21 cellular contexts compared by ENCODE assay signal in genomic region chr9:136957901-136958300, GRCh38. TPM values are rescaled to one million over a fixed set of nuclear protein-coding genes. Genes with fewer than 3 reads are reported as not detected.
DNase-seq lines count a peak whose midpoint lies in the region; ATAC-seq and TF ChIP-seq lines count a peak whose summit lies in the region.
"Had no signal": no experiment of that assay in that cellular context is flagged by ENCODE, and none has a peak within 500 bp of the region (broad histone marks: within the 10 kb centered on the region; RNA-seq: fewer than 3 reads in every experiment).

No MANE protein-coding gene starts in this region.

- peaks cover 29% of the 10 kb centered on the region for H3K4me1 Mint-ChIP-seq in activated CD8-positive, alpha-beta T cell treated with anti-CD3 and anti-CD28 coated beads, Interleukin-2, amount 10 ng/mL, durations not matched to agents 7 days and 5 days (ENCODE audit: low read depth)
- peaks cover 14% of the 10 kb centered on the region for H3K4me1 Mint-ChIP-seq in activated CD8-positive, alpha-beta T cell treated with anti-CD3 and anti-CD28 coated beads for 36 hours (ENCODE audit: low read depth)
- H3K4me1 Mint-ChIP-seq in natural killer cell (peaks cover 17 to 74% of the 10 kb centered on the region in 2 donors), immature natural killer cell (peaks cover 55 to 66% of the 10 kb centered on the region in 2 donors)
- peaks cover 17 to 41% of the 10 kb centered on the region in 2 donors for H3K4me1 Mint-ChIP-seq in natural killer cell treated with Interleukin-12 subunit alpha and Interleukin-12 subunit beta and Interleukin-15 and Interleukin-18, amount 100 ng/mL, for 72 hours (ENCODE audit: low read depth in 2 of 2)
- H3K4me1 Mint-ChIP-seq: CD14-positive monocyte, GM23338 had no signal

- CTCF ChIA-PET in activated CD8-positive, alpha-beta T cell treated with anti-CD3 and anti-CD28 coated beads, Interleukin-2, amount 10 ng/mL, durations not matched to agents 7 days and 5 days (lab: Charles Lee), result no interaction called here
- CTCF ChIA-PET in activated CD8-positive, alpha-beta T cell treated with anti-CD3 and anti-CD28 coated beads for 36 hours (lab: Charles Lee), result no interaction called here

- DNase-seq in activated CD8-positive, alpha-beta T cell treated with anti-CD3 and anti-CD28 coated beads, Interleukin-2, amount 10 ng/mL, durations not matched to agents 7 days and 5 days, result no peak
- DNase-seq in activated CD8-positive, alpha-beta T cell treated with anti-CD3 and anti-CD28 coated beads for 36 hours, result no peak
- no peak for DNase-seq in natural killer cell
- no peak for DNase-seq in natural killer cell treated with Interleukin-12 subunit alpha and Interleukin-12 subunit beta and Interleukin-15 and Interleukin-18, amount 100 ng/mL, for 72 hours (ENCODE audit: low spot score)
- DNase-seq in immature natural killer cell, result no peak
- DNase-seq: 8988T; ACHN; AML-193; BE2C; Caco-2; CD4-positive, alpha-beta memory T cell; DMS153; DND-41; H9 had no signal

- peak overlapping the region; percentile 30 for H3K27ac Mint-ChIP-seq in activated CD8-positive, alpha-beta T cell treated with anti-CD3 and anti-CD28 coated beads, Interleukin-2, amount 10 ng/mL, durations not matched to agents 7 days and 5 days
- no peak overlapping the region for H3K27ac Mint-ChIP-seq in activated CD8-positive, alpha-beta T cell treated with anti-CD3 and anti-CD28 coated beads for 36 hours
- peak overlapping the region; percentile 85 to 87 for H3K27ac Mint-ChIP-seq in natural killer cell
- no peak overlapping the region for H3K27ac Mint-ChIP-seq in natural killer cell treated with Interleukin-12 subunit alpha and Interleukin-12 subunit beta and Interleukin-15 and Interleukin-18, amount 100 ng/mL, for 72 hours
- peak overlapping the region; percentile 37 to 98 (median 81) for H3K27ac Mint-ChIP-seq in immature natural killer cell
- H3K27ac Mint-ChIP-seq: CD14-positive monocyte, GM23338, H9 had no signal

- TF ChIP-seq CTCF in activated CD8-positive, alpha-beta T cell treated with anti-CD3 and anti-CD28 coated beads for 36 hours (IDR thresholded peaks at IDR 0.05), result no peak
- no peak for TF ChIP-seq CTCF in natural killer cell (IDR thresholded peaks at IDR 0.05)

- POLR2A ChIA-PET in activated CD8-positive, alpha-beta T cell treated with anti-CD3 and anti-CD28 coated beads, Interleukin-2, amount 10 ng/mL, durations not matched to agents 7 days and 5 days (lab: Charles Lee), result no interaction called here
- POLR2A ChIA-PET in activated CD8-positive, alpha-beta T cell treated with anti-CD3 and anti-CD28 coated beads for 36 hours (lab: Charles Lee), result no interaction called here

- no peaks in the 10 kb centered on the region for H3K36me3 Mint-ChIP-seq in activated CD8-positive, alpha-beta T cell treated with anti-CD3 and anti-CD28 coated beads, Interleukin-2, amount 10 ng/mL, durations not matched to agents 7 days and 5 days (ENCODE audit: low read depth)
- H3K36me3 Mint-ChIP-seq in activated CD8-positive, alpha-beta T cell treated with anti-CD3 and anti-CD28 coated beads for 36 hours (ENCODE audit: low read depth), result no peaks in the 10 kb centered on the region
- no peaks in the 10 kb centered on the region for H3K36me3 Mint-ChIP-seq in natural killer cell
- H3K36me3 Mint-ChIP-seq in natural killer cell treated with Interleukin-12 subunit alpha and Interleukin-12 subunit beta and Interleukin-15 and Interleukin-18, amount 100 ng/mL, for 72 hours, result no peaks in the 10 kb centered on the region
- peaks cover 6 to 7% (median 7%) of the 10 kb centered on the region in 3 donors for H3K36me3 Mint-ChIP-seq in immature natural killer cell
- H3K36me3 Mint-ChIP-seq: CD14-positive monocyte had no signal

- no peak overlapping the region for H3K4me3 Mint-ChIP-seq in activated CD8-positive, alpha-beta T cell treated with anti-CD3 and anti-CD28 coated beads, Interleukin-2, amount 10 ng/mL, durations not matched to agents 7 days and 5 days
- H3K4me3 Mint-ChIP-seq in activated CD8-positive, alpha-beta T cell treated with anti-CD3 and anti-CD28 coated beads for 36 hours, result no peak overlapping the region
- H3K4me3 Mint-ChIP-seq in natural killer cell, result no peak overlapping the region
- H3K4me3 Mint-ChIP-seq in natural killer cell treated with Interleukin-12 subunit alpha and Interleukin-12 subunit beta and Interleukin-15 and Interleukin-18, amount 100 ng/mL, for 72 hours, result no peak overlapping the region
- H3K4me3 Mint-ChIP-seq in immature natural killer cell, result peak overlapping the region; percentile 44 to 65 (median 49)
- H3K4me3 Mint-ChIP-seq: CD14-positive monocyte, GM23338, H9 had no signal

- no peaks in the 10 kb centered on the region for H3K9me3 Mint-ChIP-seq in activated CD8-positive, alpha-beta T cell treated with anti-CD3 and anti-CD28 coated beads, Interleukin-2, amount 10 ng/mL, durations not matched to agents 7 days and 5 days (ENCODE audit: insufficient read depth)
- peaks cover 4% of the 10 kb centered on the region for H3K9me3 Mint-ChIP-seq in activated CD8-positive, alpha-beta T cell treated with anti-CD3 and anti-CD28 coated beads for 36 hours
- H3K9me3 Mint-ChIP-seq in natural killer cell, result peaks cover 4 to 5% of the 10 kb centered on the region in 2 donors
- peaks cover 4% of the 10 kb centered on the region for H3K9me3 Mint-ChIP-seq in natural killer cell treated with Interleukin-12 subunit alpha and Interleukin-12 subunit beta and Interleukin-15 and Interleukin-18, amount 100 ng/mL, for 72 hours
- peaks cover 0 to 5% (median 0%) of the 10 kb centered on the region in 6 donors for H3K9me3 Mint-ChIP-seq in immature natural killer cell

- ATAC-seq in activated CD8-positive, alpha-beta T cell treated with anti-CD3 and anti-CD28 coated beads, Interleukin-2, amount 10 ng/mL, durations not matched to agents 7 days and 5 days, result no peak
- no peak for ATAC-seq in activated CD8-positive, alpha-beta T cell treated with anti-CD3 and anti-CD28 coated beads for 36 hours
- ATAC-seq in natural killer cell (no peak), GM18870 (IDR thresholded peaks at IDR 0.05; ENCODE audit: unreplicated experiment) (no peak), GM18868 (IDR thresholded peaks at IDR 0.05; ENCODE audit: unreplicated experiment) (no peak)
- ATAC-seq in natural killer cell treated with Interleukin-12 subunit alpha and Interleukin-12 subunit beta and Interleukin-15 and Interleukin-18, amount 100 ng/mL, for 72 hours, result no peak
- ATAC-seq: A549, GM23338, HCT116 had no signal

- intact Hi-C loops in activated CD8-positive, alpha-beta T cell treated with anti-CD3 and anti-CD28 coated beads for 36 hours (cut with micrococcal nuclease), result no loop called here
- intact Hi-C loops in natural killer cell (cut with micrococcal nuclease), result no loop called here

- H3K27me3 Mint-ChIP-seq in activated CD8-positive, alpha-beta T cell treated with anti-CD3 and anti-CD28 coated beads, Interleukin-2, amount 10 ng/mL, durations not matched to agents 7 days and 5 days (ENCODE audit: low read depth), result no peaks in the 10 kb centered on the region
- no peaks in the 10 kb centered on the region for H3K27me3 Mint-ChIP-seq in activated CD8-positive, alpha-beta T cell treated with anti-CD3 and anti-CD28 coated beads for 36 hours
- no peaks in the 10 kb centered on the region for H3K27me3 Mint-ChIP-seq in natural killer cell (ENCODE audit: low read depth in 2 of 2)
- no peaks in the 10 kb centered on the region for H3K27me3 Mint-ChIP-seq in natural killer cell treated with Interleukin-12 subunit alpha and Interleukin-12 subunit beta and Interleukin-15 and Interleukin-18, amount 100 ng/mL, for 72 hours
- peaks cover 4 to 8% (median 5%) of the 10 kb centered on the region in 3 donors for H3K27me3 Mint-ChIP-seq in immature natural killer cell (ENCODE audit: low read depth in 3 of 3)
- H3K27me3 Mint-ChIP-seq: CD4-positive, alpha-beta memory T cell had no signal

RNA-seq across cellular contexts. Expression of gene LCN12, which starts 5.8 kb away (rescaled TPM):
- total RNA-seq in activated CD8-positive, alpha-beta T cell treated with anti-CD3 and anti-CD28 coated beads, Interleukin-2, amount 10 ng/mL, durations not matched to agents 7 days and 5 days, result 1 to 10 TPM; 1.0 to 1.7 TPM
- 1 to 10 TPM; 1.3 to 2.1 TPM for total RNA-seq in activated CD8-positive, alpha-beta T cell treated with anti-CD3 and anti-CD28 coated beads for 36 hours
- 10 to 100 TPM in 1 of 3 donors, 1 to 10 TPM in 2; 9.2 to 11.3 (median 9.8) TPM for total RNA-seq in natural killer cell
- total RNA-seq in natural killer cell treated with Interleukin-12 subunit alpha and Interleukin-12 subunit beta and Interleukin-15 and Interleukin-18, amount 100 ng/mL, for 72 hours, result 1 to 10 TPM; 2.0 to 2.2 TPM
- polyA plus RNA-seq in immature natural killer cell, result not detected
- total RNA-seq: H4 had no signal
- polyA plus RNA-seq: CD14-positive monocyte; CD4-positive, alpha-beta memory T cell had no signal

RNA-seq across cellular contexts. Expression of gene C8G, which starts 12.9 kb away (rescaled TPM):
- total RNA-seq in activated CD8-positive, alpha-beta T cell treated with anti-CD3 and anti-CD28 coated beads, Interleukin-2, amount 10 ng/mL, durations not matched to agents 7 days and 5 days, result 1 to 10 TPM; 1.4 to 1.5 TPM
- under 1 TPM in 1 of 2 experiments, not detected in 1; 0.83 TPM for total RNA-seq in activated CD8-positive, alpha-beta T cell treated with anti-CD3 and anti-CD28 coated beads for 36 hours
- 1 to 10 TPM; 3.9 to 8.5 (median 7.3) TPM for total RNA-seq in natural killer cell
- total RNA-seq in natural killer cell treated with Interleukin-12 subunit alpha and Interleukin-12 subunit beta and Interleukin-15 and Interleukin-18, amount 100 ng/mL, for 72 hours, result 1 to 10 TPM; 2.4 to 2.5 TPM
- polyA plus RNA-seq in immature natural killer cell, result 1 to 10 TPM; 1.7 to 5.1 (median 2.1) TPM
- total RNA-seq: GM23338, H4 had no signal
- polyA plus RNA-seq: GM23338 had no signal

RNA-seq across cellular contexts. Expression of gene FBXW5, which starts 13.4 kb away (rescaled TPM):
- 100 to 1,000 TPM; 103 to 104 TPM for total RNA-seq in activated CD8-positive, alpha-beta T cell treated with anti-CD3 and anti-CD28 coated beads, Interleukin-2, amount 10 ng/mL, durations not matched to agents 7 days and 5 days
- 10 to 100 TPM; 53.4 to 54.0 TPM for total RNA-seq in activated CD8-positive, alpha-beta T cell treated with anti-CD3 and anti-CD28 coated beads for 36 hours
- total RNA-seq in natural killer cell, result 100 to 1,000 TPM; 117 to 144 (median 136) TPM
- 100 to 1,000 TPM; 102 to 155 TPM for total RNA-seq in natural killer cell treated with Interleukin-12 subunit alpha and Interleukin-12 subunit beta and Interleukin-15 and Interleukin-18, amount 100 ng/mL, for 72 hours
- polyA plus RNA-seq in immature natural killer cell, result 100 to 1,000 TPM; 120 to 211 (median 120) TPM

RNA-seq across cellular contexts. Expression of gene PTGDS, which starts 19.4 kb away (rescaled TPM):
- total RNA-seq in activated CD8-positive, alpha-beta T cell treated with anti-CD3 and anti-CD28 coated beads, Interleukin-2, amount 10 ng/mL, durations not matched to agents 7 days and 5 days, result 1 to 10 TPM; 1.2 to 1.4 TPM
- not detected for total RNA-seq in activated CD8-positive, alpha-beta T cell treated with anti-CD3 and anti-CD28 coated beads for 36 hours
- total RNA-seq in natural killer cell, result 100 to 1,000 TPM; 157 to 361 (median 296) TPM
- total RNA-seq in natural killer cell treated with Interleukin-12 subunit alpha and Interleukin-12 subunit beta and Interleukin-15 and Interleukin-18, amount 100 ng/mL, for 72 hours, result 1 to 10 TPM; 1.7 to 4.4 TPM
- 100 to 1,000 TPM in 2 of 3 donors, 10 to 100 TPM in 1; 93.2 to 201 (median 164) TPM for polyA plus RNA-seq in immature natural killer cell
- total RNA-seq: Caco-2, H4 had no signal

RNA-seq across cellular contexts. Expression of gene LCNL1, which starts 24.9 kb away (rescaled TPM):
- not detected for total RNA-seq in activated CD8-positive, alpha-beta T cell treated with anti-CD3 and anti-CD28 coated beads, Interleukin-2, amount 10 ng/mL, durations not matched to agents 7 days and 5 days
- not detected for total RNA-seq in activated CD8-positive, alpha-beta T cell treated with anti-CD3 and anti-CD28 coated beads for 36 hours
- 1 to 10 TPM; 4.9 to 8.4 (median 8.2) TPM for total RNA-seq in natural killer cell
- under 1 TPM in 1 of 2 donors, not detected in 1; 0.21 TPM for total RNA-seq in natural killer cell treated with Interleukin-12 subunit alpha and Interleukin-12 subunit beta and Interleukin-15 and Interleukin-18, amount 100 ng/mL, for 72 hours
- not detected for polyA plus RNA-seq in immature natural killer cell
- total RNA-seq: Caco-2, GM23338, H4 had no signal
- polyA plus RNA-seq: CD14-positive monocyte; CD4-positive, alpha-beta memory T cell had no signal

Comparison
In these comparisons a context has a peak if more than half of its experiments do, and no peak if none do; other contexts are left out.
1. H3K27ac Mint-ChIP-seq: peak in activated CD8-positive, alpha-beta T cell treated with anti-CD3 and anti-CD28 coated beads, Interleukin-2, amount 10 ng/mL, durations not matched to agents 7 days and 5 days (single experiment), natural killer cell (2 of 2) and immature natural killer cell (6 of 6); none in activated CD8-positive, alpha-beta T cell treated with anti-CD3 and anti-CD28 coated beads for 36 hours (single experiment) and natural killer cell treated with Interleukin-12 subunit alpha and Interleukin-12 subunit beta and Interleukin-15 and Interleukin-18, amount 100 ng/mL, for 72 hours (0 of 2).
2. H3K4me3 Mint-ChIP-seq: peak in immature natural killer cell (5 of 5); none in activated CD8-positive, alpha-beta T cell treated with anti-CD3 and anti-CD28 coated beads, Interleukin-2, amount 10 ng/mL, durations not matched to agents 7 days and 5 days (single experiment), activated CD8-positive, alpha-beta T cell treated with anti-CD3 and anti-CD28 coated beads for 36 hours (single experiment), natural killer cell (single experiment) and natural killer cell treated with Interleukin-12 subunit alpha and Interleukin-12 subunit beta and Interleukin-15 and Interleukin-18, amount 100 ng/mL, for 72 hours (single experiment).